In genomic region chr19:39157275-39157996, GRCh38 we compare ENCODE assay signal across 1 cellular context.
TF ChIP-seq lines count a peak whose summit lies in the region.

No MANE protein-coding gene starts in this region.

TF ChIP-seq in A549, 52 proteins besides CTCF, POLR2A, EP300 and RAD21 (continued from another document):
- TF ChIP-seq HOXB13 (CRISPR knock-in tag; IDR thresholded peaks at IDR 0.05; ENCODE audit: low read depth) (no peak), TFCP2L1 (CRISPR knock-in tag; IDR thresholded peaks at IDR 0.05) (no peak), TP53 (CRISPR knock-in tag; IDR thresholded peaks at IDR 0.05) (no peak), MYC (IDR thresholded peaks at IDR 0.05; ENCODE audit: borderline replicate concordance, low read length) (no peak), ZNF302 (CRISPR knock-in tag; IDR thresholded peaks at IDR 0.05) (no peak), RFX5 (IDR thresholded peaks at IDR 0.05) (no peak), MAX (IDR thresholded peaks at IDR 0.05) (no peak), BHLHE40 (IDR thresholded peaks at IDR 0.05; ENCODE audit: low read depth, low read length) (no peak), EHMT2 (IDR thresholded peaks at IDR 0.05; ENCODE audit: low read depth) (no peak), ESRRA (IDR thresholded peaks at IDR 0.05; ENCODE audit: borderline replicate concordance, low read length) (no peak)
